ENCODE assay signal across 1 cellular context in genomic region chr1:40784141-40784770, GRCh38.
TF ChIP-seq lines count a peak whose summit lies in the region.

No MANE protein-coding gene starts in this region.

TF ChIP-seq in K562, 482 proteins besides CTCF, POLR2A, EP300 and RAD21 (continued from another document):
- TF ChIP-seq ZNF398 (CRISPR knock-in tag; IDR thresholded peaks at IDR 0.05): no peak
- TF ChIP-seq NRF1 (conservative IDR thresholded peaks at IDR 0.05 in 1 of 2, IDR thresholded peaks at IDR 0.05 in 1 of 2): peak; percentile 26 to 36; a peak in 2 of 4 replicates
- no peak for TF ChIP-seq FOSL1 (tag; conservative IDR thresholded peaks at IDR 0.05)
- 0 out of 2 replicates have a peak, but pooled peaks have one; percentile 24 for TF ChIP-seq SMARCA5 (IDR thresholded peaks at IDR 0.05)
- TF ChIP-seq ZFX (CRISPR knock-in tag; IDR thresholded peaks at IDR 0.05): peak; percentile 62
- peak; percentile 96 for TF ChIP-seq ZBTB7A (IDR thresholded peaks at IDR 0.05; ENCODE audit: borderline replicate concordance, control insufficient read depth, low read depth, low read length)
- TF ChIP-seq E2F6 (IDR thresholded peaks at IDR 0.05; ENCODE audit: borderline replicate concordance in 1 of 2, extremely low read depth in 1 of 2, insufficient read depth in 1 of 2, insufficient read length in 1 of 2, low read depth in 1 of 2, low read length in 1 of 2, poor library complexity in 1 of 2, severe bottlenecking in 1 of 2): peak; percentile 81 to 92
- TF ChIP-seq BCOR (IDR thresholded peaks at IDR 0.05): peak; percentile 18; the same call in 1 of the 2 replicates
- peak; percentile 32 for TF ChIP-seq NR2C2 (CRISPR knock-in tag; IDR thresholded peaks at IDR 0.05)
- peak; percentile 60; the same call in 1 of the 2 replicates for TF ChIP-seq NR2C2 (tag; IDR thresholded peaks at IDR 0.05)
- peak; percentile 88 for TF ChIP-seq L3MBTL2 (IDR thresholded peaks at IDR 0.05)
- peak; percentile 38; the same call in 1 of the 2 replicates for TF ChIP-seq RBFOX2 (IDR thresholded peaks at IDR 0.05; ENCODE audit: low read depth, low read length)
- no peak for TF ChIP-seq ZNF57 (CRISPR knock-in tag; IDR thresholded peaks at IDR 0.05)
- 0 out of 4 replicates have a peak, but pooled peaks of 1 of the 2 experiments have one; percentile 16 for TF ChIP-seq TRIM24 (IDR thresholded peaks at IDR 0.05)
- TF ChIP-seq CXXC5 (CRISPR knock-in tag; IDR thresholded peaks at IDR 0.05): peak; percentile 76
- 0 out of 2 replicates have a peak, but pooled peaks have one; percentile 14 for TF ChIP-seq CBFA2T3 (IDR thresholded peaks at IDR 0.05)
- peak; percentile 68 for TF ChIP-seq HMGN3 (IDR thresholded peaks at IDR 0.05; ENCODE audit: borderline replicate concordance, extremely low read depth, insufficient read length, low read depth, low read length)
- peak in 1 of 2 experiments; percentile 67; a peak in 2 of 4 replicates for TF ChIP-seq HDAC1 (IDR thresholded peaks at IDR 0.05)
- TF ChIP-seq RAD51 (IDR thresholded peaks at IDR 0.05; ENCODE audit: borderline replicate concordance, low read depth): no peak
- TF ChIP-seq ZNF445 (CRISPR knock-in tag; IDR thresholded peaks at IDR 0.05; ENCODE audit: low read depth): no peak
- no peak for TF ChIP-seq HMG20B (CRISPR knock-in tag; IDR thresholded peaks at IDR 0.05)
- no peak for TF ChIP-seq MED1 (CRISPR knock-in tag; IDR thresholded peaks at IDR 0.05; ENCODE audit: borderline replicate concordance)
- TF ChIP-seq E2F8 (IDR thresholded peaks at IDR 0.05; ENCODE audit: low read depth, partially characterized antibody): no peak
- TF ChIP-seq THAP12 (CRISPR knock-in tag; IDR thresholded peaks at IDR 0.05): 0 out of 2 replicates have a peak, but pooled peaks have one; percentile 55
- TF ChIP-seq ATF1 (CRISPR knock-in tag; IDR thresholded peaks at IDR 0.05): no peak
- 0 out of 2 replicates have a peak, but pooled peaks have one; percentile 19 for TF ChIP-seq ATF1 (tag; IDR thresholded peaks at IDR 0.05)
- TF ChIP-seq MAZ (CRISPR knock-in tag; conservative IDR thresholded peaks at IDR 0.05 in 1 of 2, IDR thresholded peaks at IDR 0.05 in 1 of 2): peak in 1 of 2 experiments; percentile 10; a peak in 1 of 4 replicates
- no peak for TF ChIP-seq ZNF280A (IDR thresholded peaks at IDR 0.05; ENCODE audit: low read depth, partially characterized antibody)
- no peak for TF ChIP-seq MCM5 (IDR thresholded peaks at IDR 0.05; ENCODE audit: low read depth)
- TF ChIP-seq ID3 (CRISPR knock-in tag; IDR thresholded peaks at IDR 0.05): no peak
- TF ChIP-seq ID3 (tag; IDR thresholded peaks at IDR 0.05): peak; percentile 62; the same call in 1 of the 2 replicates
